Comparison of ENCODE assay signal across 1 cellular context in genomic region chr17:39927101-39927927, GRCh38.
TF ChIP-seq lines count a peak whose summit lies in the region.

A gene with protein sequence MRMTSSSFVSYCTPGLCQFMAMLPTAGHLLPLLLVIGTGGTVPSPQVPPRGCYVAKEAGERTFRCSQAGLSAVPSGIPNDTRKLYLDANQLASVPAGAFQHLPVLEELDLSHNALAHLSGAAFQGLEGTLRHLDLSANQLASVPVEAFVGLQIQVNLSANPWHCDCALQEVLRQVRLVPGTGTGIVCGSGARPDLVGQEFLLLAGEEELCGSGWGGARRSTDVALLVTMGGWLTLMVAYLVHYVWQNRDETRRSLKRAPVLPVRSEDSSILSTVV (plus strand): TSS chr17:39927732. CDS start chr17:39941524, 13,792 bp downstream.
A gene with protein sequence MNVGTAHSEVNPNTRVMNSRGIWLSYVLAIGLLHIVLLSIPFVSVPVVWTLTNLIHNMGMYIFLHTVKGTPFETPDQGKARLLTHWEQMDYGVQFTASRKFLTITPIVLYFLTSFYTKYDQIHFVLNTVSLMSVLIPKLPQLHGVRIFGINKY (minus strand): TSS chr17:39927601. CDS start chr17:39924203, 3,398 bp downstream.

TF ChIP-seq in HepG2, 621 proteins besides CTCF, POLR2A, EP300 and RAD21 (continued from another document and continues in another):
- TF ChIP-seq ZGPAT (CRISPR knock-in tag; IDR thresholded peaks at IDR 0.05) = peak; percentile 85
- TF ChIP-seq, protein P1, sequence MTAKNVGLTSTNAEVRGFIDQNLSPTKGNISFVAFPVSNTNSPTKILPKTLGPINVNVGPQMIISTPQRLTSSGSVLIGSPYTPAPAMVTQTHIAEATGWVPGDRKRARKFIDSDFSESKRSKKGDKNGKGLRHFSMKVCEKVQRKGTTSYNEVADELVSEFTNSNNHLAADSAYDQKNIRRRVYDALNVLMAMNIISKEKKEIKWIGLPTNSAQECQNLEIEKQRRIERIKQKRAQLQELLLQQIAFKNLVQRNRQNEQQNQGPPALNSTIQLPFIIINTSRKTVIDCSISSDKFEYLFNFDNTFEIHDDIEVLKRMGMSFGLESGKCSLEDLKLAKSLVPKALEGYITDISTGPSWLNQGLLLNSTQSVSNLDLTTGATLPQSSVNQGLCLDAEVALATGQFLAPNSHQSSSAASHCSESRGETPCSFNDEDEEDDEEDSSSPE (CRISPR knock-in tag; IDR thresholded peaks at IDR 0.05) = peak; percentile 61
- no peak for TF ChIP-seq ZNF451 (CRISPR knock-in tag; IDR thresholded peaks at IDR 0.05)
- TF ChIP-seq, protein P2, sequence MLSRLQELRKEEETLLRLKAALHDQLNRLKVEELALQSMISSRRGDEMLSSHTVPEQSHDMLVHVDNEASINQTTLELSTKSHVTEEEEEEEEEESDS (CRISPR knock-in tag; IDR thresholded peaks at IDR 0.05; ENCODE audit: borderline replicate concordance) = no peak
- TF ChIP-seq HNRNPLL (IDR thresholded peaks at IDR 0.05; ENCODE audit: low read depth, low read length, poor library complexity, severe bottlenecking) = peak; percentile 24
- TF ChIP-seq PPARG (CRISPR knock-in tag; conservative IDR thresholded peaks at IDR 0.05) = peak; percentile 77
- TF ChIP-seq ZC3H4 (CRISPR knock-in tag; IDR thresholded peaks at IDR 0.05; ENCODE audit: borderline replicate concordance) = no peak; the same call in 1 of the 2 replicates
- TF ChIP-seq ZFP41 (CRISPR knock-in tag; IDR thresholded peaks at IDR 0.05; ENCODE audit: borderline replicate concordance) = no peak; the same call in 1 of the 2 replicates
- TF ChIP-seq ZBTB46 (CRISPR knock-in tag; IDR thresholded peaks at IDR 0.05; ENCODE audit: borderline replicate concordance) = no peak; the same call in 1 of the 2 replicates
- TF ChIP-seq, protein P3, sequence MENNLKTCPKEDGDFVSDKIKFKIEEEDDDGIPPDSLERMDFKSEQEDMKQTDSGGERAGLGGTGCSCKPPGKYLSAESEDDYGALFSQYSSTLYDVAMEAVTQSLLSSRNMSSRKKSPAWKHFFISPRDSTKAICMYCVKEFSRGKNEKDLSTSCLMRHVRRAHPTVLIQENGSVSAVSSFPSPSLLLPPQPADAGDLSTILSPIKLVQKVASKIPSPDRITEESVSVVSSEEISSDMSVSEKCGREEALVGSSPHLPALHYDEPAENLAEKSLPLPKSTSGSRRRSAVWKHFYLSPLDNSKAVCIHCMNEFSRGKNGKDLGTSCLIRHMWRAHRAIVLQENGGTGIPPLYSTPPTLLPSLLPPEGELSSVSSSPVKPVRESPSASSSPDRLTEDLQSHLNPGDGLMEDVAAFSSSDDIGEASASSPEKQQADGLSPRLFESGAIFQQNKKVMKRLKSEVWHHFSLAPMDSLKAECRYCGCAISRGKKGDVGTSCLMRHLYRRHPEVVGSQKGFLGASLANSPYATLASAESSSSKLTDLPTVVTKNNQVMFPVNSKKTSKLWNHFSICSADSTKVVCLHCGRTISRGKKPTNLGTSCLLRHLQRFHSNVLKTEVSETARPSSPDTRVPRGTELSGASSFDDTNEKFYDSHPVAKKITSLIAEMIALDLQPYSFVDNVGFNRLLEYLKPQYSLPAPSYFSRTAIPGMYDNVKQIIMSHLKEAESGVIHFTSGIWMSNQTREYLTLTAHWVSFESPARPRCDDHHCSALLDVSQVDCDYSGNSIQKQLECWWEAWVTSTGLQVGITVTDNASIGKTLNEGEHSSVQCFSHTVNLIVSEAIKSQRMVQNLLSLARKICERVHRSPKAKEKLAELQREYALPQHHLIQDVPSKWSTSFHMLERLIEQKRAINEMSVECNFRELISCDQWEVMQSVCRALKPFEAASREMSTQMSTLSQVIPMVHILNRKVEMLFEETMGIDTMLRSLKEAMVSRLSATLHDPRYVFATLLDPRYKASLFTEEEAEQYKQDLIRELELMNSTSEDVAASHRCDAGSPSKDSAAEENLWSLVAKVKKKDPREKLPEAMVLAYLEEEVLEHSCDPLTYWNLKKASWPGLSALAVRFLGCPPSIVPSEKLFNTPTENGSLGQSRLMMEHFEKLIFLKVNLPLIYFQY (CRISPR knock-in tag; IDR thresholded peaks at IDR 0.05; ENCODE audit: borderline replicate concordance) = peak; percentile 68; the same call in 1 of the 2 replicates
- TF ChIP-seq THAP8 (CRISPR knock-in tag; IDR thresholded peaks at IDR 0.05; ENCODE audit: borderline replicate concordance) = peak; percentile 55; the same call in 1 of the 2 replicates
- TF ChIP-seq STAT6 (CRISPR knock-in tag; IDR thresholded peaks at IDR 0.05; ENCODE audit: borderline replicate concordance) = peak; percentile 42; the same call in 1 of the 2 replicates
- peak; percentile 24; the same call in 1 of the 2 replicates for TF ChIP-seq ZSCAN29 (CRISPR knock-in tag; conservative IDR thresholded peaks at IDR 0.05)
- TF ChIP-seq PLRG1 (conservative IDR thresholded peaks at IDR 0.05) = no peak
- TF ChIP-seq, protein P4, sequence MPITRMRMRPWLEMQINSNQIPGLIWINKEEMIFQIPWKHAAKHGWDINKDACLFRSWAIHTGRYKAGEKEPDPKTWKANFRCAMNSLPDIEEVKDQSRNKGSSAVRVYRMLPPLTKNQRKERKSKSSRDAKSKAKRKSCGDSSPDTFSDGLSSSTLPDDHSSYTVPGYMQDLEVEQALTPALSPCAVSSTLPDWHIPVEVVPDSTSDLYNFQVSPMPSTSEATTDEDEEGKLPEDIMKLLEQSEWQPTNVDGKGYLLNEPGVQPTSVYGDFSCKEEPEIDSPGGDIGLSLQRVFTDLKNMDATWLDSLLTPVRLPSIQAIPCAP (CRISPR knock-in tag; IDR thresholded peaks at IDR 0.05; ENCODE audit: low read depth) = no peak
- no peak for TF ChIP-seq WIZ (CRISPR knock-in tag; IDR thresholded peaks at IDR 0.05)
- TF ChIP-seq DPF2 (CRISPR knock-in tag; IDR thresholded peaks at IDR 0.05; ENCODE audit: borderline replicate concordance, low read depth) = no peak
- TF ChIP-seq HDAC1 (CRISPR knock-in tag; IDR thresholded peaks at IDR 0.05) = peak; percentile 82
- TF ChIP-seq THAP11 (CRISPR knock-in tag; IDR thresholded peaks at IDR 0.05) = peak; percentile 99
- TF ChIP-seq SIN3A (IDR thresholded peaks at IDR 0.05; ENCODE audit: borderline replicate concordance, low read depth, low read length) = peak; percentile 61; the same call in 1 of the 2 replicates
- TF ChIP-seq IKZF4 (CRISPR knock-in tag; IDR thresholded peaks at IDR 0.05; ENCODE audit: borderline replicate concordance, low read depth, not compliant biosample characterization) = peak; percentile 39
- no peak for TF ChIP-seq TEAD2 (CRISPR knock-in tag; IDR thresholded peaks at IDR 0.05)
- TF ChIP-seq ZNF354B (CRISPR knock-in tag; IDR thresholded peaks at IDR 0.05) = no peak
- peak; percentile 73 for TF ChIP-seq ELF3 (CRISPR knock-in tag; IDR thresholded peaks at IDR 0.05)
- TF ChIP-seq, protein P5, sequence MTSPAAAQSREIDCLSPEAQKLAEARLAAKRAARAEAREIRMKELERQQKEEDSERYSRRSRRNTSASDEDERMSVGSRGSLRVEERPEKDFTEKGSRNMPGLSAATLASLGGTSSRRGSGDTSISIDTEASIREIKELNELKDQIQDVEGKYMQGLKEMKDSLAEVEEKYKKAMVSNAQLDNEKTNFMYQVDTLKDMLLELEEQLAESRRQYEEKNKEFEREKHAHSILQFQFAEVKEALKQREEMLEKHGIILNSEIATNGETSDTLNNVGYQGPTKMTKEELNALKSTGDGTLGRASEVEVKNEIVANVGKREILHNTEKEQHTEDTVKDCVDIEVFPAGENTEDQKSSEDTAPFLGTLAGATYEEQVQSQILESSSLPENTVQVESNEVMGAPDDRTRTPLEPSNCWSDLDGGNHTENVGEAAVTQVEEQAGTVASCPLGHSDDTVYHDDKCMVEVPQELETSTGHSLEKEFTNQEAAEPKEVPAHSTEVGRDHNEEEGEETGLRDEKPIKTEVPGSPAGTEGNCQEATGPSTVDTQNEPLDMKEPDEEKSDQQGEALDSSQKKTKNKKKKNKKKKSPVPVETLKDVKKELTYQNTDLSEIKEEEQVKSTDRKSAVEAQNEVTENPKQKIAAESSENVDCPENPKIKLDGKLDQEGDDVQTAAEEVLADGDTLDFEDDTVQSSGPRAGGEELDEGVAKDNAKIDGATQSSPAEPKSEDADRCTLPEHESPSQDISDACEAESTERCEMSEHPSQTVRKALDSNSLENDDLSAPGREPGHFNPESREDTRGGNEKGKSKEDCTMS (CRISPR knock-in tag; conservative IDR thresholded peaks at IDR 0.05) = no peak
- peak in 1 of 2 experiments; percentile 9; a peak in 1 of 4 replicates for TF ChIP-seq NR2F1 (CRISPR knock-in tag; IDR thresholded peaks at IDR 0.05)
- TF ChIP-seq ZNF276 (CRISPR knock-in tag; IDR thresholded peaks at IDR 0.05; ENCODE audit: low read depth) = no peak
- no peak for TF ChIP-seq NFIB (CRISPR knock-in tag; IDR thresholded peaks at IDR 0.05; ENCODE audit: borderline replicate concordance)
- peak; percentile 78 for TF ChIP-seq FOXO1 (CRISPR knock-in tag; IDR thresholded peaks at IDR 0.05)
- TF ChIP-seq ZNF678 (CRISPR knock-in tag; IDR thresholded peaks at IDR 0.05) = no peak
- no peak for TF ChIP-seq FLYWCH1 (CRISPR knock-in tag; IDR thresholded peaks at IDR 0.05)
- no peak for TF ChIP-seq ZFAT (CRISPR knock-in tag; conservative IDR thresholded peaks at IDR 0.05)
- TF ChIP-seq RBAK (CRISPR knock-in tag; IDR thresholded peaks at IDR 0.05) = no peak
- no peak; the same call in 1 of the 2 replicates for TF ChIP-seq AKAP8 (CRISPR knock-in tag; IDR thresholded peaks at IDR 0.05)
- TF ChIP-seq ZNF34 (CRISPR knock-in tag; IDR thresholded peaks at IDR 0.05; ENCODE audit: borderline replicate concordance) = 0 out of 2 replicates have a peak, but pooled peaks have one; percentile 23
- TF ChIP-seq ONECUT2 (CRISPR knock-in tag; IDR thresholded peaks at IDR 0.05) = no peak
- TF ChIP-seq ZBTB21 (CRISPR knock-in tag; IDR thresholded peaks at IDR 0.05) = peak; percentile 93
- TF ChIP-seq NRL (CRISPR knock-in tag; IDR thresholded peaks at IDR 0.05; ENCODE audit: borderline replicate concordance) = no peak; the same call in 1 of the 2 replicates
- TF ChIP-seq, protein P6, sequence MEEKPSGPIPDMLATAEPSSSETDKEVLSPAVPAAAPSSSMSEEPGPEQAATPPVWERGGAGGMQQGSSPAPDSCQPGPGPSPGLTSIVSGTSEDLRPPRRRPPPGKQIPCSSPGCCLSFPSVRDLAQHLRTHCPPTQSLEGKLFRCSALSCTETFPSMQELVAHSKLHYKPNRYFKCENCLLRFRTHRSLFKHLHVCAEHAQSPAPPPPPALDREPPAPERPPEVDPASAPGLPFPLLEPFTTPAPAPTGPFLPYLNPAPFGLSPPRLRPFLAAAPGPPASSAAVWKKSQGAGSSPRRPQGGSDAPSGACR (CRISPR knock-in tag; IDR thresholded peaks at IDR 0.05) = peak; percentile 75; the same call in 1 of the 2 replicates
- peak; percentile 86 for TF ChIP-seq KDM2A (CRISPR knock-in tag; IDR thresholded peaks at IDR 0.05; ENCODE audit: borderline replicate concordance, low read depth)
